Comparison of ENCODE assay signal across 9 cellular contexts in genomic region chr2:20596973-20597867, GRCh38. TPM values are rescaled to one million over a fixed set of nuclear protein-coding genes. Genes with fewer than 3 reads are reported as not detected.
DNase-seq lines count a peak whose midpoint lies in the region; ATAC-seq and TF ChIP-seq lines count a peak whose summit lies in the region.
"Had no signal": no experiment of that assay in that cellular context is flagged by ENCODE, and none has a peak within 500 bp of the region (broad histone marks: within the 10 kb centered on the region; RNA-seq: fewer than 3 reads in every experiment).

No MANE protein-coding gene starts in this region.

- H3K27me3 ChIP-seq in left ventricle myocardium inferior (ENCODE audit: low read depth) (no peaks in the 10 kb centered on the region), psoas muscle (ENCODE audit: insufficient read depth in 3 of 3, low read length in 2 of 3) (no peaks in the 10 kb centered on the region)

- H3K36me3 ChIP-seq in left ventricle myocardium inferior (no peaks in the 10 kb centered on the region), psoas muscle (ENCODE audit: insufficient read depth in 1 of 2, low read depth in 1 of 2) (no peaks in the 10 kb centered on the region)

- peak overlapping the region; percentile 19 for H3K27ac ChIP-seq in adipose tissue (ENCODE audit: low read depth, low read length)
- peak overlapping the region; percentile 92 for H3K27ac ChIP-seq in left ventricle myocardium inferior (replicated peaks)
- H3K27ac ChIP-seq in psoas muscle, result peak overlapping the region; percentile 51

- H3K4me3 ChIP-seq in left ventricle myocardium inferior (no peak overlapping the region), psoas muscle (no peak overlapping the region)

- peak; percentile 44 to 82 (median 74) for ATAC-seq in psoas muscle
- ATAC-seq in HG02884 (IDR thresholded peaks at IDR 0.05; ENCODE audit: unreplicated experiment), result no peak

- TF ChIP-seq CTCF in left ventricle myocardium inferior (IDR thresholded peaks at IDR 0.05; ENCODE audit: borderline replicate concordance) (no peak), psoas muscle (IDR thresholded peaks at IDR 0.05) (no peak)

- H3K4me1 ChIP-seq in left ventricle myocardium inferior (peaks cover 80% of the 10 kb centered on the region), psoas muscle (peaks cover 27% of the 10 kb centered on the region)

- peak; percentile 68 for DNase-seq in EH (ENCODE audit: low read depth)
- DNase-seq in left ventricle myocardium inferior, result peak; percentile 83
- peak; percentile 86 to 92 for DNase-seq in psoas muscle
- DNase-seq in GM19238 (ENCODE audit: insufficient read length, low spot score), result no peak
- DNase-seq in KG1 (lab: John Stamatoyannopoulos, UW), result no peak
- no peak for DNase-seq in GM19240 (ENCODE audit: insufficient read length, low spot score)
- DNase-seq: GOT3 had no signal

- 38 to 64% (median 50%) methylated on average over 9 of the region's 9 CpGs for WGBS in adipose tissue, 3 donors
- 48 to 57% (median 52%) methylated on average over 9 of the region's 9 CpGs for WGBS in psoas muscle, 3 donors

- intact Hi-C loops in left ventricle myocardium inferior (cut with micrococcal nuclease) (no loop called here), psoas muscle (cut with DNase I) (no loop called here)

- no peaks in the 10 kb centered on the region for H3K9me3 ChIP-seq in left ventricle myocardium inferior (replicated peaks)
- no peaks in the 10 kb centered on the region for H3K9me3 ChIP-seq in psoas muscle

RNA-seq across cellular contexts. Expression of gene HS1BP3, which starts 53.7 kb away (rescaled TPM):
- 10 to 100 TPM; 11.9 to 25.1 (median 14.8) TPM for polyA plus RNA-seq in adipose tissue
- total RNA-seq in left ventricle myocardium inferior, result 16.6 TPM
- total RNA-seq in psoas muscle, result 10 to 100 TPM in 3 of 4 donors, 1 to 10 TPM in 1; 9.2 to 12.1 (median 11.4) TPM
- 10 to 100 TPM; 12.6 to 20.6 (median 13.2) TPM for polyA plus RNA-seq in psoas muscle

Comparison
In these comparisons a context has a peak if more than half of its experiments do, and no peak if none do; other contexts are left out.
1. DNase-seq: peak in EH (single experiment), left ventricle myocardium inferior (single experiment) and psoas muscle (2 of 2); none in GM19238 (single experiment), KG1 (single experiment) and GM19240 (single experiment).
2. H3K27ac ChIP-seq: peak in every context shown above with its lines; median percentile 92 in left ventricle myocardium inferior; 51 in psoas muscle; 19 in adipose tissue.